Comparison of ENCODE assay signal across 14 cellular contexts in genomic region chr7:24959735-24960485, GRCh38.
"Had no signal": no experiment of that assay in that cellular context is flagged by ENCODE, and none has a peak within 500 bp of the region (broad histone marks: within the 10 kb centered on the region; RNA-seq: fewer than 3 reads in every experiment).

No MANE protein-coding gene starts in this region.

- H3K4me3 ChIP-seq: colonic mucosa, heart right ventricle, left lung, sigmoid colon, testis had no signal

- H3K4me1 Mint-ChIP-seq: nephron progenitor cell had no signal

- H3K9me3 Mint-ChIP-seq: activated T-cell treated with anti-CD3 and anti-CD28 coated beads, Interleukin-2, amount 50 U/mL, for 4 hours; nephron progenitor cell; T-cell had no signal

- H3K9me3 ChIP-seq: colonic mucosa, heart right ventricle, left lung, testis had no signal

- H3K4me1 ChIP-seq: colonic mucosa, sigmoid colon, testis had no signal

- H3K27me3 Mint-ChIP-seq: T-cell had no signal

- H3K27me3 ChIP-seq: colonic mucosa, heart right ventricle, left lung, sigmoid colon, testis had no signal

- ATAC-seq: activated T-cell treated with anti-CD3 and anti-CD28 coated beads, Interleukin-2, amount 50 U/mL, for 4 hours; heart right ventricle; left lung; T-cell had no signal

- H3K27ac ChIP-seq: colonic mucosa, heart right ventricle, left lung, sigmoid colon, testis had no signal

- H3K36me3 ChIP-seq: colonic mucosa, heart right ventricle, left lung, sigmoid colon had no signal

- DNase-seq: activated CD4-positive, alpha-beta T cell treated with anti-CD3 and anti-CD28 coated beads, Interleukin-2, amount 50 U/mL, for 1 hour; activated naive CD4-positive, alpha-beta T cell treated with Interleukin-2 at 50 U/mL for 16 hours; activated T-cell treated with anti-CD3 and anti-CD28 coated beads, Interleukin-2, amount 50 U/mL, for 4 hours; caudate nucleus; colonic mucosa; effector CD4-positive, alpha-beta T cell; heart right ventricle; left lung; nephron progenitor cell; sigmoid colon; stimulated activated CD4-positive, alpha-beta T cell treated with anti-CD3 and anti-CD28 coated beads, Interleukin-12 subunit alpha, Interleukin-12 subunit beta, amount 100 ng/mL, for 4 hours; stimulated activated naive CD4-positive, alpha-beta T cell treated with Interleukin-2 at 50 U/mL for 16 hours; T-cell; testis had no signal

- H3K4me3 Mint-ChIP-seq: activated T-cell treated with anti-CD3 and anti-CD28 coated beads, Interleukin-2, amount 50 U/mL, for 4 hours; nephron progenitor cell; T-cell had no signal
